In the genomic region with DNA sequence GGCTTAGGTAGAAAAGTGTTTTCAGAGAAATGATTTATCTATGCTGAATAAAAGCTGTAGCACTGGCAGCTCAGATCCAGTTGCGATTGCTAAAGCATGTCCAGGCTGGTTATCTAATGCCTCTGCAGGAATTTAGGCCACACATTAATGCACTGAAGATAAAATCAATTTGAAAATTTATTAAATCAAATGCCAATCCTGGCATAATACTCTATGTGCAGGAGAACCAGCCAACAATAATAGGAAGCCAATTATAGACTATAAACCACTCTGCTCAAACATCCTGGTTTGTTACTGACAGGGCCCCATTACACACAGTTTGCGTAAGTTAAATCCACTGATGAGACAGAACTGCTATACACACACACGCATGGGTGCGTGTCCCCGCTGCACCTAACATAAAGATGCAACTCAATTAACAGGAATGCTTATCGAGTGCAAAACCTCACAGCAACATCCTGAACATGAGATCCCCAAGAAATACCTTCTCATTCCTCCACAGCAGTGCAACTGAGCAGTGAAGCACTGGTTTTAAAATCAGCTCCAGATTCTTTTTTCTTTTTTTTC, we compare ENCODE assay signal across 35 cellular contexts. TPM values are rescaled to one million over a fixed set of nuclear protein-coding genes. Genes with fewer than 3 reads are reported as not detected.
DNase-seq lines count a peak whose midpoint lies in the region; ATAC-seq and TF ChIP-seq lines count a peak whose summit lies in the region.
"Had no signal": no experiment of that assay in that cellular context is flagged by ENCODE, and none has a peak within 500 bp of the region (broad histone marks: within the 10 kb centered on the region; RNA-seq: fewer than 3 reads in every experiment).

No MANE protein-coding gene starts in this region.

- ATAC-seq in GM19395 (IDR thresholded peaks at IDR 0.05; ENCODE audit: unreplicated experiment) (no peak), GM21786 (IDR thresholded peaks at IDR 0.05; ENCODE audit: unreplicated experiment) (no peak)
- ATAC-seq: A549; activated T-cell treated with anti-CD3 and anti-CD28 coated beads, Interleukin-2, amount 50 U/mL, for 4 hours; gastrocnemius medialis; Panc1 had no signal

- DNase-seq in MV-4-11 (lab: John Stamatoyannopoulos, UW): peak; percentile 33
- DNase-seq in fibroblast of the aortic adventitia (ENCODE audit: low read depth): peak; percentile 25
- no peak for DNase-seq in NCI-H345 treated with DMSO at 0.1 percent for 48 hours (lab: John Stamatoyannopoulos, UW; ENCODE audit: unreplicated experiment)
- DNase-seq in COLO829 (ENCODE audit: low spot score): no peak
- DNase-seq: activated CD4-positive, alpha-beta T cell treated with anti-CD3 and anti-CD28 coated beads for 4 hours; activated naive CD4-positive, alpha-beta T cell treated with anti-CD3 and anti-CD28 coated beads, Interleukin-2, amount 10 ng/mL, durations not matched to agents 7 days and 5 days; activated T-cell treated with anti-CD3 and anti-CD28 coated beads, Interleukin-2, amount 50 U/mL, for 4 hours; anterior cingulate cortex; COR-L47; dorsolateral prefrontal cortex; gastrocnemius medialis; GF-D8; immature natural killer cell; KG1; left ventricle myocardium inferior; midbrain; natural killer cell; NCI-H1930; NCI-H2227 treated with DMSO at 0.1 percent for 48 hours; NCI-H82; SJCRH30; stimulated activated CD4-positive, alpha-beta T cell treated with anti-CD3 and anti-CD28 coated beads, Interleukin-12 subunit alpha, Interleukin-12 subunit beta, amount 100 ng/mL, for 4 hours; stimulated activated CD4-positive, alpha-beta T cell treated with anti-CD3 and anti-CD28 coated beads, Interleukin-4, amount 100 ng/mL, for 4 hours; stimulated activated naive CD4-positive, alpha-beta T cell treated with Interleukin-2 at 50 U/mL for 16 hours; T-helper 2 cell; uterus had no signal

- no peak for TF ChIP-seq CTCF in 22Rv1 (IDR thresholded peaks at IDR 0.05)
- no peak for TF ChIP-seq CTCF in VCaP (conservative IDR thresholded peaks at IDR 0.05)
- no peak for TF ChIP-seq CTCF in fibroblast of the aortic adventitia (IDR thresholded peaks at IDR 0.05; ENCODE audit: insufficient read depth, low read length)

- H3K27ac ChIP-seq in 22Rv1: peak overlapping the region; percentile 56
- H3K27ac ChIP-seq in VCaP: peak overlapping the region; percentile 69
- H3K27ac ChIP-seq: A549, gastrocnemius medialis, hepatocyte, left ventricle myocardium inferior, right atrium auricular region, SJCRH30, thoracic aorta, uterus had no signal

- no peak overlapping the region for H3K4me3 ChIP-seq in fibroblast of the aortic adventitia (ENCODE audit: low read depth, low read length)
- H3K4me3 ChIP-seq: A549, dorsolateral prefrontal cortex, gastrocnemius medialis, hepatocyte, left ventricle myocardium inferior, right atrium auricular region, SJCRH30, thoracic aorta, uterus had no signal

RNA-seq across cellular contexts. Expression of a gene that starts 40.6 kb away (rescaled TPM):
- 428 and 692 TPM in 2 replicates for total RNA-seq in fibroblast of the aortic adventitia (ENCODE audit: low replicate concordance)

Comparison
In these comparisons a context has a peak if more than half of its experiments do, and no peak if none do; other contexts are left out.
1. DNase-seq: peak in MV-4-11 (single experiment) and fibroblast of the aortic adventitia (single experiment); none in NCI-H345 treated with DMSO at 0.1 percent for 48 hours (single experiment) and COLO829 (single experiment).